ENCODE assay signal across 1 cellular context in the genomic region with DNA sequence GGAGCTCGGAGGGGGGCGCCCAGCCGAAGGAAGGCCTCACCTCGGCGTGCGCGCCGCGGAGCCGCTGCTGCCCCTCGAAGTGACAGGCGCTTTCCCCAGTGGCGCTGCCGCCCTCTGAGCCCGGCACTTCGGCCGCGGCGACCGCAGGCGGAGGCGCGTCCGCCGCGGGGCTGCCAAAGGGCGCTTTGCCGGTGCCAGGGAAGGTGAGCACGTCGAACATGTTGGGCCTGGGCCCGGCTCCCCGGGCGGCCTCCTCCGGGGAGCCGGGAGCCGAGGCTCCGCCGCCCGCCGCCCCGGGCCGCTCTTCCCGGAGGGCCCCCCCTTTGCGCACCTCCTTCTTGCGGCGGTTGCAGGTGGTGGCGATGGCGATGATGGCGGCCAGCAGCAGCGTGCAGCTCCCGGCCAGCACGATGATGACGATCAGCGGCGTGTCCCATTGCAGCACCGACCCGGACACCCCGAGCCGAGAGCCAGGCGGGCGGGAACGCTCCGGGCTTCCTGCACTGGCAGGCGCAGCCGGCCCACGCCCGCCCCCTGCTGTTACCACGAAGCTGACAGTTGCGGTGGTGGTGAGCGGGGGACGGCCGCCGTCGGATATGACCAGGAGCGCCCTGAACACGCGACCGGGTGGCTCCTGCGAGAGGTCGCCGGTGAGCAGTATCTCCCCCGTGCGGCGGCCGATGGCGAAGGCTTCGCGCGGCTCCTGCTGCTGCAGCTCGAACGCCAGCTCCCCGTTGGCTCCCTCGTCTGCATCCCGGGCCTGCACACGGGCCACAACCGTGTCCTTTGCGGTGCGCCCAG.
TF ChIP-seq lines count a peak whose summit lies in the region.

No MANE protein-coding gene starts in this region.

TF ChIP-seq in GM12878, 131 proteins besides CTCF, POLR2A, EP300 and RAD21 (continued from another document):
- TF ChIP-seq, protein P1, sequence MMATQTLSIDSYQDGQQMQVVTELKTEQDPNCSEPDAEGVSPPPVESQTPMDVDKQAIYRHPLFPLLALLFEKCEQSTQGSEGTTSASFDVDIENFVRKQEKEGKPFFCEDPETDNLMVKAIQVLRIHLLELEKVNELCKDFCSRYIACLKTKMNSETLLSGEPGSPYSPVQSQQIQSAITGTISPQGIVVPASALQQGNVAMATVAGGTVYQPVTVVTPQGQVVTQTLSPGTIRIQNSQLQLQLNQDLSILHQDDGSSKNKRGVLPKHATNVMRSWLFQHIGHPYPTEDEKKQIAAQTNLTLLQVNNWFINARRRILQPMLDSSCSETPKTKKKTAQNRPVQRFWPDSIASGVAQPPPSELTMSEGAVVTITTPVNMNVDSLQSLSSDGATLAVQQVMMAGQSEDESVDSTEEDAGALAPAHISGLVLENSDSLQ (IDR thresholded peaks at IDR 0.05), result no peak
- TF ChIP-seq HDAC2 (IDR thresholded peaks at IDR 0.05) (no peak), EED (IDR thresholded peaks at IDR 0.05; ENCODE audit: low read depth) (peak; percentile 39), NRF1 (conservative IDR thresholded peaks at IDR 0.05; ENCODE audit: low read depth, low read length) (no peak), ESRRA (IDR thresholded peaks at IDR 0.05; ENCODE audit: low read length) (no peak), TBL1XR1 (IDR thresholded peaks at IDR 0.05; ENCODE audit: low read depth, low read length) (no peak), EGR1 (IDR thresholded peaks at IDR 0.05; ENCODE audit: borderline replicate concordance in 1 of 2, low read depth in 2 of 2, low read length in 2 of 2) (no peak), CHD1 (IDR thresholded peaks at IDR 0.05; ENCODE audit: low read depth, low read length) (no peak), NFYA (IDR thresholded peaks at IDR 0.05; ENCODE audit: borderline replicate concordance, low read depth, low read length) (no peak), TARDBP (IDR thresholded peaks at IDR 0.05; ENCODE audit: borderline replicate concordance) (no peak), SIN3A (IDR thresholded peaks at IDR 0.05; ENCODE audit: low read depth, low read length) (no peak), SREBF2 (IDR thresholded peaks at IDR 0.05; ENCODE audit: low read length) (no peak), EZH2 (IDR thresholded peaks at IDR 0.05; ENCODE audit: borderline replicate concordance, control insufficient read depth, low read depth, low read length) (no peak), CREB1 (IDR thresholded peaks at IDR 0.05; ENCODE audit: low read depth) (0 out of 2 replicates have a peak, but pooled peaks have one; percentile 17), NBN (IDR thresholded peaks at IDR 0.05) (no peak), CHD4 (IDR thresholded peaks at IDR 0.05) (no peak), FOXK2 (IDR thresholded peaks at IDR 0.05) (no peak)
- TF ChIP-seq, protein P2, sequence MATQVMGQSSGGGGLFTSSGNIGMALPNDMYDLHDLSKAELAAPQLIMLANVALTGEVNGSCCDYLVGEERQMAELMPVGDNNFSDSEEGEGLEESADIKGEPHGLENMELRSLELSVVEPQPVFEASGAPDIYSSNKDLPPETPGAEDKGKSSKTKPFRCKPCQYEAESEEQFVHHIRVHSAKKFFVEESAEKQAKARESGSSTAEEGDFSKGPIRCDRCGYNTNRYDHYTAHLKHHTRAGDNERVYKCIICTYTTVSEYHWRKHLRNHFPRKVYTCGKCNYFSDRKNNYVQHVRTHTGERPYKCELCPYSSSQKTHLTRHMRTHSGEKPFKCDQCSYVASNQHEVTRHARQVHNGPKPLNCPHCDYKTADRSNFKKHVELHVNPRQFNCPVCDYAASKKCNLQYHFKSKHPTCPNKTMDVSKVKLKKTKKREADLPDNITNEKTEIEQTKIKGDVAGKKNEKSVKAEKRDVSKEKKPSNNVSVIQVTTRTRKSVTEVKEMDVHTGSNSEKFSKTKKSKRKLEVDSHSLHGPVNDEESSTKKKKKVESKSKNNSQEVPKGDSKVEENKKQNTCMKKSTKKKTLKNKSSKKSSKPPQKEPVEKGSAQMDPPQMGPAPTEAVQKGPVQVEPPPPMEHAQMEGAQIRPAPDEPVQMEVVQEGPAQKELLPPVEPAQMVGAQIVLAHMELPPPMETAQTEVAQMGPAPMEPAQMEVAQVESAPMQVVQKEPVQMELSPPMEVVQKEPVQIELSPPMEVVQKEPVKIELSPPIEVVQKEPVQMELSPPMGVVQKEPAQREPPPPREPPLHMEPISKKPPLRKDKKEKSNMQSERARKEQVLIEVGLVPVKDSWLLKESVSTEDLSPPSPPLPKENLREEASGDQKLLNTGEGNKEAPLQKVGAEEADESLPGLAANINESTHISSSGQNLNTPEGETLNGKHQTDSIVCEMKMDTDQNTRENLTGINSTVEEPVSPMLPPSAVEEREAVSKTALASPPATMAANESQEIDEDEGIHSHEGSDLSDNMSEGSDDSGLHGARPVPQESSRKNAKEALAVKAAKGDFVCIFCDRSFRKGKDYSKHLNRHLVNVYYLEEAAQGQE (IDR thresholded peaks at IDR 0.05; ENCODE audit: low read depth, low read length), result no peak
- TF ChIP-seq, protein P3, sequence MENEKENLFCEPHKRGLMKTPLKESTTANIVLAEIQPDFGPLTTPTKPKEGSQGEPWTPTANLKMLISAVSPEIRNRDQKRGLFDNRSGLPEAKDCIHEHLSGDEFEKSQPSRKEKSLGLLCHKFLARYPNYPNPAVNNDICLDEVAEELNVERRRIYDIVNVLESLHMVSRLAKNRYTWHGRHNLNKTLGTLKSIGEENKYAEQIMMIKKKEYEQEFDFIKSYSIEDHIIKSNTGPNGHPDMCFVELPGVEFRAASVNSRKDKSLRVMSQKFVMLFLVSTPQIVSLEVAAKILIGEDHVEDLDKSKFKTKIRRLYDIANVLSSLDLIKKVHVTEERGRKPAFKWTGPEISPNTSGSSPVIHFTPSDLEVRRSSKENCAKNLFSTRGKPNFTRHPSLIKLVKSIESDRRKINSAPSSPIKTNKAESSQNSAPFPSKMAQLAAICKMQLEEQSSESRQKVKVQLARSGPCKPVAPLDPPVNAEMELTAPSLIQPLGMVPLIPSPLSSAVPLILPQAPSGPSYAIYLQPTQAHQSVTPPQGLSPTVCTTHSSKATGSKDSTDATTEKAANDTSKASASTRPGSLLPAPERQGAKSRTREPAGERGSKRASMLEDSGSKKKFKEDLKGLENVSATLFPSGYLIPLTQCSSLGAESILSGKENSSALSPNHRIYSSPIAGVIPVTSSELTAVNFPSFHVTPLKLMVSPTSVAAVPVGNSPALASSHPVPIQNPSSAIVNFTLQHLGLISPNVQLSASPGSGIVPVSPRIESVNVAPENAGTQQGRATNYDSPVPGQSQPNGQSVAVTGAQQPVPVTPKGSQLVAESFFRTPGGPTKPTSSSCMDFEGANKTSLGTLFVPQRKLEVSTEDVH (IDR thresholded peaks at IDR 0.05; ENCODE audit: low read depth, partially characterized antibody), result no peak
- TF ChIP-seq, protein P4, sequence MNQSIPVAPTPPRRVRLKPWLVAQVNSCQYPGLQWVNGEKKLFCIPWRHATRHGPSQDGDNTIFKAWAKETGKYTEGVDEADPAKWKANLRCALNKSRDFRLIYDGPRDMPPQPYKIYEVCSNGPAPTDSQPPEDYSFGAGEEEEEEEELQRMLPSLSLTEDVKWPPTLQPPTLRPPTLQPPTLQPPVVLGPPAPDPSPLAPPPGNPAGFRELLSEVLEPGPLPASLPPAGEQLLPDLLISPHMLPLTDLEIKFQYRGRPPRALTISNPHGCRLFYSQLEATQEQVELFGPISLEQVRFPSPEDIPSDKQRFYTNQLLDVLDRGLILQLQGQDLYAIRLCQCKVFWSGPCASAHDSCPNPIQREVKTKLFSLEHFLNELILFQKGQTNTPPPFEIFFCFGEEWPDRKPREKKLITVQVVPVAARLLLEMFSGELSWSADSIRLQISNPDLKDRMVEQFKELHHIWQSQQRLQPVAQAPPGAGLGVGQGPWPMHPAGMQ (IDR thresholded peaks at IDR 0.05; ENCODE audit: borderline replicate concordance), result no peak
